26 cellular contexts compared by ENCODE assay signal in genomic region chr11:87597696-87598095, GRCh38.
A peak's percentile ranks its signal among the peaks of the same experiment; 100 is the strongest.
DNase-seq lines count a peak whose midpoint lies in the region; ATAC-seq and TF ChIP-seq lines count a peak whose summit lies in the region.
"Had no signal": no experiment of that assay in that cellular context is flagged by ENCODE, and none has a peak within 500 bp of the region (broad histone marks: within the 10 kb centered on the region; RNA-seq: fewer than 3 reads in every experiment).

No MANE protein-coding gene starts in this region.

- no peak overlapping the region for H3K27ac Mint-ChIP-seq in activated T-helper 17 cell treated with anti-CD3 and anti-CD28 coated beads, Interleukin-2, amount 50 U/mL, for 72 hours
- H3K27ac Mint-ChIP-seq in MCF 10A (ENCODE audit: low read depth, unreplicated experiment) (no peak overlapping the region), CD14-positive monocyte (no peak overlapping the region)
- H3K27ac Mint-ChIP-seq: activated T-cell treated with anti-CD3 and anti-CD28 coated beads, Interleukin-2, amount 50 U/mL, for 72 hours; dendritic cell treated with granulocyte-macrophage colony-stimulating factor and Interleukin-4, amounts not matched to agents 40 ng/mL and 50 ng/mL, for 4 days; endodermal cell; memory B cell; neural progenitor cell; stimulated activated naive B cell treated with anti-CD40 and anti-IgM and Interleukin-4, amounts not matched to agents 10 μg/mL and 1 μg/mL and 100 μg/mL, for 72 hours had no signal

- no peaks in the 10 kb centered on the region for H3K27me3 Mint-ChIP-seq in activated T-helper 17 cell treated with anti-CD3 and anti-CD28 coated beads, Interleukin-2, amount 50 U/mL, for 72 hours
- no peaks in the 10 kb centered on the region for H3K27me3 Mint-ChIP-seq in MCF 10A (ENCODE audit: insufficient read depth, unreplicated experiment)
- H3K27me3 Mint-ChIP-seq in CD14-positive monocyte (ENCODE audit: low read depth in 3 of 3), result no peaks in the 10 kb centered on the region
- H3K27me3 Mint-ChIP-seq: central memory CD8-positive, alpha-beta T cell; dendritic cell treated with granulocyte-macrophage colony-stimulating factor and Interleukin-4, amounts not matched to agents 40 ng/mL and 50 ng/mL, for 4 days; memory B cell; stimulated activated naive B cell treated with anti-CD40 and anti-IgM and Interleukin-4, amounts not matched to agents 10 μg/mL and 1 μg/mL and 100 μg/mL, for 72 hours had no signal

- ATAC-seq in activated T-helper 17 cell treated with anti-CD3 and anti-CD28 coated beads, Interleukin-2, amount 50 U/mL, for 72 hours (replicated peaks), result no peak
- ATAC-seq: activated T-cell treated with anti-CD3 and anti-CD28 coated beads, Interleukin-2, amount 50 U/mL, for 72 hours; esophagus mucosa; left lobe of liver; PC-3; SK-N-SH treated with all-trans-retinoic acid at 6 μM for 48 hours; stimulated activated naive B cell treated with anti-CD40 and anti-IgM and Interleukin-4, amounts not matched to agents 10 μg/mL and 1 μg/mL and 100 μg/mL, for 72 hours had no signal

- TF ChIP-seq CTCF in MCF 10A (IDR thresholded peaks at IDR 0.05; ENCODE audit: unreplicated experiment) (no peak), CD14-positive monocyte (IDR thresholded peaks at IDR 0.05) (no peak)

- intact Hi-C loops in MCF 10A (cut with micrococcal nuclease), result no loop called here
- intact Hi-C loops in CD14-positive monocyte (cut with micrococcal nuclease), result no loop called here

- DNase-seq in ELF-1 (ENCODE audit: low read depth, low spot score) (peak; percentile 18), NCI-H1436 treated with DMSO at 0.1 percent for 48 hours (lab: John Stamatoyannopoulos, UW) (peak; percentile 36), NCI-H345 treated with DMSO at 0.1 percent for 48 hours (lab: John Stamatoyannopoulos, UW; ENCODE audit: unreplicated experiment) (peak; percentile 12), SW480 (ENCODE audit: low spot score) (peak; percentile 5), occipital lobe (lab: John Stamatoyannopoulos, UW) (no peak), MCF 10A (ENCODE audit: unreplicated experiment) (no peak), CD14-positive monocyte (ENCODE audit: low spot score) (no peak)
- DNase-seq: activated CD4-positive, alpha-beta T cell treated with anti-CD3 and anti-CD28 coated beads, Interleukin-2, amount 50 U/mL, for 48 hours; activated CD4-positive, CD25-positive, alpha-beta regulatory T cell treated with anti-CD3 and anti-CD28 coated beads, Interleukin-2, amount 50 U/mL, for 72 hours; activated naive CD4-positive, alpha-beta T cell; activated T-cell treated with anti-CD3 and anti-CD28 coated beads, Interleukin-2, amount 50 U/mL, for 72 hours; BE2C; endodermal cell; glutamatergic neuron; Kasumi-1; PC-3; stimulated activated naive B cell treated with anti-CD40 and anti-IgM and Interleukin-4, amounts not matched to agents 10 μg/mL and 1 μg/mL and 100 μg/mL, for 72 hours; substantia nigra had no signal

- H3K36me3 Mint-ChIP-seq in activated T-helper 17 cell treated with anti-CD3 and anti-CD28 coated beads, Interleukin-2, amount 50 U/mL, for 72 hours (ENCODE audit: low read depth), result no peaks in the 10 kb centered on the region
- no peaks in the 10 kb centered on the region for H3K36me3 Mint-ChIP-seq in MCF 10A (ENCODE audit: insufficient read depth, unreplicated experiment)
- H3K36me3 Mint-ChIP-seq in CD14-positive monocyte, result no peaks in the 10 kb centered on the region
- H3K36me3 Mint-ChIP-seq: memory B cell; neural progenitor cell; stimulated activated naive B cell treated with anti-CD40 and anti-IgM and Interleukin-4, amounts not matched to agents 10 μg/mL and 1 μg/mL and 100 μg/mL, for 72 hours had no signal

- no peaks in the 10 kb centered on the region for H3K9me3 Mint-ChIP-seq in activated T-helper 17 cell treated with anti-CD3 and anti-CD28 coated beads, Interleukin-2, amount 50 U/mL, for 72 hours
- H3K9me3 Mint-ChIP-seq in MCF 10A (ENCODE audit: unreplicated experiment), result peaks cover 7% of the 10 kb centered on the region
- H3K9me3 Mint-ChIP-seq in CD14-positive monocyte, result peaks cover 0 to 8% (median 4%) of the 10 kb centered on the region in 7 donors
- H3K9me3 Mint-ChIP-seq: dendritic cell treated with granulocyte-macrophage colony-stimulating factor and Interleukin-4, amounts not matched to agents 40 ng/mL and 50 ng/mL, for 4 days had no signal

- no TSS peak for BruUV-seq in MCF 10A (replicated peaks; lab: Mats Ljungman, UMichigan)

- no peak overlapping the region for H3K4me3 Mint-ChIP-seq in activated T-helper 17 cell treated with anti-CD3 and anti-CD28 coated beads, Interleukin-2, amount 50 U/mL, for 72 hours
- H3K4me3 Mint-ChIP-seq in MCF 10A (ENCODE audit: unreplicated experiment) (no peak overlapping the region), CD14-positive monocyte (no peak overlapping the region)
- H3K4me3 Mint-ChIP-seq: activated T-cell treated with anti-CD3 and anti-CD28 coated beads, Interleukin-2, amount 50 U/mL, for 72 hours; central memory CD8-positive, alpha-beta T cell; dendritic cell treated with granulocyte-macrophage colony-stimulating factor and Interleukin-4, amounts not matched to agents 40 ng/mL and 50 ng/mL, for 4 days; endodermal cell; memory B cell; neural progenitor cell; stimulated activated naive B cell treated with anti-CD40 and anti-IgM and Interleukin-4, amounts not matched to agents 10 μg/mL and 1 μg/mL and 100 μg/mL, for 72 hours had no signal

- H3K4me1 Mint-ChIP-seq in activated T-helper 17 cell treated with anti-CD3 and anti-CD28 coated beads, Interleukin-2, amount 50 U/mL, for 72 hours, result no peaks in the 10 kb centered on the region
- H3K4me1 Mint-ChIP-seq in MCF 10A (ENCODE audit: insufficient read depth, unreplicated experiment) (no peaks in the 10 kb centered on the region), CD14-positive monocyte (no peaks in the 10 kb centered on the region)
- H3K4me1 Mint-ChIP-seq: central memory CD8-positive, alpha-beta T cell; endodermal cell; memory B cell; stimulated activated naive B cell treated with anti-CD40 and anti-IgM and Interleukin-4, amounts not matched to agents 10 μg/mL and 1 μg/mL and 100 μg/mL, for 72 hours had no signal

- POLR2A ChIA-PET in MCF 10A (lab: Yijun Ruan, JAX), result no interaction called here

- CTCF ChIA-PET in MCF 10A (lab: Yijun Ruan, JAX), result no interaction called here

Comparison
In these comparisons a context has a peak if more than half of its experiments do, and no peak if none do; other contexts are left out.
1. DNase-seq: peak in ELF-1 (single experiment), NCI-H1436 treated with DMSO at 0.1 percent for 48 hours (single experiment), NCI-H345 treated with DMSO at 0.1 percent for 48 hours (single experiment) and SW480 (single experiment); none in occipital lobe (single experiment), MCF 10A (single experiment) and CD14-positive monocyte (single experiment).